10 cellular contexts compared by ENCODE assay signal in the genomic region with DNA sequence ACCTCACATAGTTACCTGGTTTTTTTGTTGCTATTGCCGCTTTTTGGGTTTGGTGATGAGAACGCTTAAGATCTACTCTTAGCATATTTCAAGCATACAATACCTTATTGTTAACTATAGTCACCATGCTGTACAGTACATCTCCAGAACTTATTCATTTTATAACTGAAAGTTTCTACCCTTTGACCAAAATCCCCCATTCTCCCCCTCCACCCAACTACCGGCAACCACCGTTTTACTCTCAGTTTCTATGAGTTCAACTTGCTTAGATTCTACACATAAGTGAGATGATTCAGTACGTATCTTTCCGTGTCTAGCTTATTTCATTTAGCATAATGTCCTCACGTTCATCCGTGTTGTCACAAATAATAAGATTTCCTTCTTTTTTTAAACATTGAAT.
A peak's percentile ranks its signal among the peaks of the same experiment; 100 is the strongest.
DNase-seq lines count a peak whose midpoint lies in the region; ATAC-seq and TF ChIP-seq lines count a peak whose summit lies in the region.
"Had no signal": no experiment of that assay in that cellular context is flagged by ENCODE, and none has a peak within 500 bp of the region (broad histone marks: within the 10 kb centered on the region; RNA-seq: fewer than 3 reads in every experiment).

No MANE protein-coding gene starts in this region.

- H3K27ac ChIP-seq in testis: no peak overlapping the region

- TF ChIP-seq POLR2A in testis (IDR thresholded peaks at IDR 0.05): no peak

- no peaks in the 10 kb centered on the region for H3K9me3 ChIP-seq in testis

- no peaks in the 10 kb centered on the region for H3K36me3 ChIP-seq in testis (ENCODE audit: low read depth, missing control alignments)

- H3K4me3 ChIP-seq in testis: no peak overlapping the region

- TF ChIP-seq CTCF in testis (IDR thresholded peaks at IDR 0.05): no peak

- H3K27me3 ChIP-seq in testis: no peaks in the 10 kb centered on the region

- peak; percentile 62 for DNase-seq in stimulated activated CD4-positive, alpha-beta T cell treated with anti-CD3 and anti-CD28 coated beads, Interleukin-1b, Interleukin-23, amount 100 ng/mL, for 48 hours
- DNase-seq in testis (no peak), NCI-H82 (lab: John Stamatoyannopoulos, UW) (no peak), MV-4-11 (lab: John Stamatoyannopoulos, UW) (no peak), nucleus accumbens (lab: John Stamatoyannopoulos, UW) (no peak)
- DNase-seq: cortex of kidney, OCI-M1 had no signal

- WGBS in testis, 2 donors: 76 to 87% methylated on average over 8 of the region's 8 CpGs

- intact Hi-C loops in testis (cut with DNase I; ENCODE audit: low total_unique reads): no loop called here

- peak; percentile 89 for ATAC-seq in GM19023 (IDR thresholded peaks at IDR 0.05; ENCODE audit: unreplicated experiment)
- peak; percentile 99 for ATAC-seq in GM21723 (IDR thresholded peaks at IDR 0.05; ENCODE audit: unreplicated experiment)
- ATAC-seq in HG03439 (IDR thresholded peaks at IDR 0.05; ENCODE audit: unreplicated experiment): peak; percentile 99

- no peaks in the 10 kb centered on the region for H3K4me1 ChIP-seq in testis
